ENCODE assay signal across 8 cellular contexts in the genomic region with DNA sequence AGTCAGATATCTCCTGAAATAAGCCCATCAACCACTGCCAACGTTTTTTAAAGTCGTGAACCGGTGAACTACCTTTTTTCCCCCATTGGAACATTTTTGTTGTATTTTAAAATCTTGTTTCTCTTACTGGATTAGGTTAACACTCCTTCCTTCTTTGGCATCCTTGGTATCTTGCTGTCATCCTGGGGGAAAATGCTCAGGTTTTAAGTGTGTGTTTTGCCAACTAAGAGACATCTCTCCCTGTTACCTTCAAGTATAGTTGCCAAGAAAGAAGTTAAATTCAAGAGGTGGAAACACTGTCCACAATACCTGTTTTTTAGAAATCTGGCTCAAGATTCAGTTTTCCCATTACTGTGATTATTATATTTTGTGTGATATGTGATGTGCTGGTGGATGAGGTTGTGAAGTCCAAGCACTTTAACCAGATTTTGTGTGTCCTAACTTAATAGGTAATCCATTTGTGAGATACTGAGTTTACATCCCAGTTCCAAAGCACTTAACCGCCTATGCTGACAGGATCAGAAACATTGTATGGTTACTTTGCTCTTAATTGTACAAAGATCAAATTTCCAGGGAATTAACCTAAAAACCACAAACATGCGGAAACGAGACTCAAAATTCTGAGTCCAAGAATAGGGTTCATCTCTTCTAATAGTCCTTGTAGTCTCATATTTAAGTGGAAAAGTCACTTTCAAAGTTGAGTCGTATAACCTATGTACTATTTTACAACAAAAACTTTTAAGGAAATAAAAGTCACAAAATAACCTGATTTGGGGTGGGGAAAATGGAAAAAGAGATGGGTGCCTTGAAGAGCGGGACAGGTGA. TPM values are rescaled to one million over a fixed set of nuclear protein-coding genes. Genes with fewer than 3 reads are reported as not detected.
DNase-seq lines count a peak whose midpoint lies in the region; ATAC-seq lines count a peak whose summit lies in the region.

No MANE protein-coding gene starts in this region.

- no peak for ATAC-seq in HG02840 (IDR thresholded peaks at IDR 0.05; ENCODE audit: low FRiP score, unreplicated experiment)

- peaks cover 24% of the 10 kb centered on the region for H3K4me1 Mint-ChIP-seq in T-helper 1 cell treated with Interleukin-12 subunit alpha and Interleukin-12 subunit beta and Interleukin-4 antibody, amounts not matched to agents 30 μg/mL and 1 μg/mL, for 36 hours (ENCODE audit: low read depth)
- peaks cover 34% of the 10 kb centered on the region for H3K4me1 Mint-ChIP-seq in activated T-helper 1 cell treated with anti-CD3 and anti-CD28 coated beads, Interleukin-12 subunit alpha, Interleukin-12 subunit beta, Interleukin-2, Interleukin-4 antibody, amounts not matched to agents 30 ng/mL and 10 ng/mL and 1 ng/mL, durations not matched to agents 14 hours and 24 hours and 36 hours (ENCODE audit: low read depth)

- H3K9me3 ChIP-seq in iPS-20b (ENCODE audit: insufficient read depth, low read depth, low read length) (no peaks in the 10 kb centered on the region), subcutaneous abdominal adipose tissue (ENCODE audit: control insufficient read depth in 5 of 5, low read length in 5 of 5) (no peaks in the 10 kb centered on the region)

- H3K4me3 ChIP-seq in iPS-20b (ENCODE audit: low read length) = peak overlapping the region; percentile 87
- H3K4me3 ChIP-seq in subcutaneous abdominal adipose tissue (ENCODE audit: low read depth in 1 of 5, low read length in 5 of 5) = peak overlapping the region; percentile 72 to 95 (median 90)

- H3K27me3 ChIP-seq in iPS-20b (ENCODE audit: insufficient read depth, low read length) (no peaks in the 10 kb centered on the region), subcutaneous abdominal adipose tissue (ENCODE audit: control insufficient read depth in 5 of 5, insufficient read depth in 4 of 5, low read length in 5 of 5) (no peaks in the 10 kb centered on the region)

- H3K36me3 Mint-ChIP-seq in T-helper 1 cell treated with Interleukin-12 subunit alpha and Interleukin-12 subunit beta and Interleukin-4 antibody, amounts not matched to agents 30 μg/mL and 1 μg/mL, for 36 hours (ENCODE audit: low read depth) = peaks cover 18% of the 10 kb centered on the region
- H3K36me3 Mint-ChIP-seq in activated T-helper 1 cell treated with anti-CD3 and anti-CD28 coated beads, Interleukin-12 subunit alpha, Interleukin-12 subunit beta, Interleukin-2, Interleukin-4 antibody, amounts not matched to agents 30 ng/mL and 10 ng/mL and 1 ng/mL, durations not matched to agents 14 hours and 24 hours and 36 hours (ENCODE audit: low read depth) = peaks cover 21% of the 10 kb centered on the region

- intact Hi-C loops in activated T-helper 1 cell treated with anti-CD3 and anti-CD28 coated beads, Interleukin-12 subunit alpha, Interleukin-12 subunit beta, Interleukin-2, Interleukin-4 antibody, amounts not matched to agents 30 ng/mL and 10 ng/mL and 1 ng/mL, durations not matched to agents 14 hours and 24 hours and 36 hours (cut with micrococcal nuclease) = loop anchor here (5.0 to 10.0 kb wide), 2 partner anchors 521 to 832 kb away; a partner anchor contains a TSS

- H3K9me3 Mint-ChIP-seq in T-helper 1 cell treated with Interleukin-12 subunit alpha and Interleukin-12 subunit beta and Interleukin-4 antibody, amounts not matched to agents 30 μg/mL and 1 μg/mL, for 36 hours = no peaks in the 10 kb centered on the region
- H3K9me3 Mint-ChIP-seq in activated T-helper 1 cell treated with anti-CD3 and anti-CD28 coated beads, Interleukin-12 subunit alpha, Interleukin-12 subunit beta, Interleukin-2, Interleukin-4 antibody, amounts not matched to agents 30 ng/mL and 10 ng/mL and 1 ng/mL, durations not matched to agents 14 hours and 24 hours and 36 hours = no peaks in the 10 kb centered on the region

- DNase-seq in T-helper 1 cell (no peak), H4 (ENCODE audit: low spot score) (no peak), AML-193 (lab: John Stamatoyannopoulos, UW) (no peak)
- DNase-seq in activated T-helper 1 cell treated with anti-CD3 and anti-CD28 coated beads, Interleukin-12 subunit alpha, Interleukin-12 subunit beta, Interleukin-2, Interleukin-4 antibody, amounts not matched to agents 30 ng/mL and 10 ng/mL and 1 ng/mL, durations not matched to agents 14 hours and 24 hours and 36 hours (ENCODE audit: low spot score) = no peak

- H3K9ac ChIP-seq in iPS-20b (ENCODE audit: low read depth, low read length) = peak overlapping the region; percentile 95; the same call in 1 of the 2 replicates
- H3K9ac ChIP-seq in subcutaneous abdominal adipose tissue (ENCODE audit: low read length in 5 of 5) = peak overlapping the region; percentile 74 to 92 (median 86)

- peak overlapping the region; percentile 89 for H3K4me3 Mint-ChIP-seq in T-helper 1 cell treated with Interleukin-12 subunit alpha and Interleukin-12 subunit beta and Interleukin-4 antibody, amounts not matched to agents 30 μg/mL and 1 μg/mL, for 36 hours
- peak overlapping the region; percentile 93 for H3K4me3 Mint-ChIP-seq in activated T-helper 1 cell treated with anti-CD3 and anti-CD28 coated beads, Interleukin-12 subunit alpha, Interleukin-12 subunit beta, Interleukin-2, Interleukin-4 antibody, amounts not matched to agents 30 ng/mL and 10 ng/mL and 1 ng/mL, durations not matched to agents 14 hours and 24 hours and 36 hours

- H3K27ac Mint-ChIP-seq in T-helper 1 cell treated with Interleukin-12 subunit alpha and Interleukin-12 subunit beta and Interleukin-4 antibody, amounts not matched to agents 30 μg/mL and 1 μg/mL, for 36 hours = peak overlapping the region; percentile 91
- peak overlapping the region; percentile 99 for H3K27ac Mint-ChIP-seq in activated T-helper 1 cell treated with anti-CD3 and anti-CD28 coated beads, Interleukin-12 subunit alpha, Interleukin-12 subunit beta, Interleukin-2, Interleukin-4 antibody, amounts not matched to agents 30 ng/mL and 10 ng/mL and 1 ng/mL, durations not matched to agents 14 hours and 24 hours and 36 hours

- no peaks in the 10 kb centered on the region for H3K36me3 ChIP-seq in iPS-20b (ENCODE audit: insufficient read depth, low read depth, low read length)
- H3K36me3 ChIP-seq in subcutaneous abdominal adipose tissue (ENCODE audit: control insufficient read depth in 5 of 5, insufficient read depth in 5 of 5, low read length in 5 of 5) = no peaks in the 10 kb centered on the region

- H3K4me1 ChIP-seq in iPS-20b (ENCODE audit: insufficient read depth, low read length) = peaks cover 21% of the 10 kb centered on the region
- H3K4me1 ChIP-seq in subcutaneous abdominal adipose tissue (ENCODE audit: control insufficient read depth in 5 of 5, insufficient read depth in 5 of 5, low read length in 5 of 5) = peaks cover 0 to 27% (median 20%) of the 10 kb centered on the region in 5 donors

- peaks cover 3% of the 10 kb centered on the region for H3K27me3 Mint-ChIP-seq in T-helper 1 cell treated with Interleukin-12 subunit alpha and Interleukin-12 subunit beta and Interleukin-4 antibody, amounts not matched to agents 30 μg/mL and 1 μg/mL, for 36 hours (ENCODE audit: low read depth)
- no peaks in the 10 kb centered on the region for H3K27me3 Mint-ChIP-seq in activated T-helper 1 cell treated with anti-CD3 and anti-CD28 coated beads, Interleukin-12 subunit alpha, Interleukin-12 subunit beta, Interleukin-2, Interleukin-4 antibody, amounts not matched to agents 30 ng/mL and 10 ng/mL and 1 ng/mL, durations not matched to agents 14 hours and 24 hours and 36 hours (ENCODE audit: insufficient read depth)

- H3K27ac ChIP-seq in iPS-20b (ENCODE audit: low read length) = peak overlapping the region; percentile 82
- H3K27ac ChIP-seq in subcutaneous abdominal adipose tissue (ENCODE audit: low read depth, low read length) = peak overlapping the region; percentile 98

RNA-seq across cellular contexts. Expression of a gene that starts 1.3 kb away (rescaled TPM):
- 95.8 and 103 TPM in 2 replicates for total RNA-seq in activated T-helper 1 cell treated with anti-CD3 and anti-CD28 coated beads, Interleukin-12 subunit alpha, Interleukin-12 subunit beta, Interleukin-2, Interleukin-4 antibody, amounts not matched to agents 30 ng/mL and 10 ng/mL and 1 ng/mL, durations not matched to agents 14 hours and 24 hours and 36 hours
- total RNA-seq in H4 (2014; rRNA removed; shearing (Covaris generic)) = 48.8 and 53.7 TPM in 2 replicates
